In genomic region chr7:55706451-55707195, GRCh38 we compare ENCODE assay signal across 6 cellular contexts.
DNase-seq lines count a peak whose midpoint lies in the region; ATAC-seq, FAIRE-seq and TF ChIP-seq lines count a peak whose summit lies in the region.
"Not testable (repeated sequence)": the region's sequence is repeated elsewhere in the genome, so short reads cannot be mapped to it uniquely, and the experiment has no call there.

No MANE protein-coding gene starts in this region.

- TF ChIP-seq RAD21 in K562 (CRISPR knock-in tag; conservative IDR thresholded peaks at IDR 0.05 in 1 of 2, IDR thresholded peaks at IDR 0.05 in 1 of 2) = not testable (repeated sequence)

- H3K36me3 ChIP-seq in GM23248 (ENCODE audit: low read depth); K562 (ENCODE audit: control insufficient read depth, insufficient read depth, low read length); osteoblast (ENCODE audit: insufficient read depth, low read length): not testable (repeated sequence)

- H3K4me2 ChIP-seq in GM23248 (ENCODE audit: unreplicated experiment) = peak overlapping the region; percentile 39
- H3K4me2 ChIP-seq in K562 (ENCODE audit: insufficient read depth, low read length); osteoblast (ENCODE audit: insufficient read depth, low read length): not testable (repeated sequence)

- not testable (repeated sequence) for H3K4me3 ChIP-seq in GM23248; K562; osteoblast (ENCODE audit: insufficient read depth, low read length)

- FAIRE-seq in K562 (lab: Jason Lieb, UNC) = not testable (repeated sequence)
- peak; percentile 77 for FAIRE-seq in urothelium cell line (lab: Jason Lieb, UNC)

- H3F3A ChIP-seq in GM23248 (ENCODE audit: insufficient read depth) = peaks cover 14% of the 10 kb centered on the region; the same call in 1 of the 2 replicates

- CTCF ChIA-PET in K562 (lab: Yijun Ruan, JAX; ENCODE audit: low intra/inter-chr PET ratio) = not testable (repeated sequence)

- H3K27ac ChIP-seq in GM23248 = peak overlapping the region; percentile 71
- H3K27ac ChIP-seq in K562 (ENCODE audit: extremely low read depth, low read depth, low read length); osteoblast (ENCODE audit: low read depth, low read length): not testable (repeated sequence)
- H3K27ac ChIP-seq in foreskin keratinocyte = peak overlapping the region; percentile 90

- H3K9me2 ChIP-seq in GM23248 (ENCODE audit: insufficient read depth) = not testable (repeated sequence)

- H3K9me1 ChIP-seq in K562 (ENCODE audit: control insufficient read depth, insufficient read depth, low read length) = not testable (repeated sequence)

- not testable (repeated sequence) for H3K79me2 ChIP-seq in GM23248 (ENCODE audit: insufficient read depth); K562 (ENCODE audit: control insufficient read depth, insufficient read depth, low read length); osteoblast (ENCODE audit: insufficient read depth, low read length)

- TF ChIP-seq EP300 in K562 (IDR thresholded peaks at IDR 0.05; ENCODE audit: low read length) = not testable (repeated sequence)

- not testable (repeated sequence) for H4K20me1 ChIP-seq in GM23248 (ENCODE audit: insufficient read depth); K562 (replicated peaks; ENCODE audit: control insufficient read depth, insufficient read depth, low read length); osteoblast (ENCODE audit: insufficient read depth, low read length)

- H3K4me1 ChIP-seq in GM23248 (ENCODE audit: insufficient read depth) = peaks cover 17% of the 10 kb centered on the region
- H3K4me1 ChIP-seq in K562 (replicated peaks in 1 of 2; ENCODE audit: control insufficient read depth in 2 of 2, insufficient read depth in 2 of 2, low read length in 2 of 2); osteoblast (ENCODE audit: insufficient read depth, low read length): not testable (repeated sequence)
- H3K4me1 ChIP-seq in foreskin keratinocyte = peaks cover 12% of the 10 kb centered on the region

- in situ Hi-C loops in GM23248 (cut with MboI); K562 (cut with MboI): not testable (repeated sequence)

- intact Hi-C loops in K562 (cut with micrococcal nuclease) = not testable (repeated sequence)

- POLR2A ChIA-PET in K562 (lab: Yijun Ruan, JAX) = not testable (repeated sequence)

- WGBS in GM23248 (ENCODE audit: low coverage in 1 of 2, low lambda C conversion rate in 2 of 2, missing lambda C conversion rate in 2 of 2), 2 experiments = 78 to 86% methylated on average over 5 of the region's 5 CpGs
- 25% methylated on average over 5 of the region's 5 CpGs for WGBS in K562 (ENCODE audit: insufficient coverage, low coverage, missing lambda C conversion rate)

- not testable (repeated sequence) for H3K9me3 ChIP-seq in GM23248 (ENCODE audit: low read depth); K562 (replicated peaks; ENCODE audit: control insufficient read depth, insufficient read depth, low read depth, low read length); osteoblast (ENCODE audit: low read depth, low read length)

- 0 out of 2 replicates have a peak overlapping the region, but pooled peaks have one; percentile 17 for H3K9ac ChIP-seq in GM23248
- H3K9ac ChIP-seq in K562 (ENCODE audit: insufficient read depth in 1 of 2, low read depth in 2 of 2, low read length in 2 of 2) = not testable (repeated sequence)

- TF ChIP-seq POLR2A in K562 (conservative IDR thresholded peaks at IDR 0.05) = not testable (repeated sequence)

- DNase-seq in GM23248; K562 (ENCODE audit: extremely low read depth in 1 of 4, low spot score in 3 of 4); foreskin keratinocyte; urothelium cell line (ENCODE audit: low spot score): not testable (repeated sequence)
- DNase-seq in osteoblast (ENCODE audit: insufficient read length, low spot score, missing footprints) = peak; percentile 25

- not testable (repeated sequence) for TF ChIP-seq CTCF in K562 (IDR thresholded peaks at IDR 0.05 in 2 of 3, conservative IDR thresholded peaks at IDR 0.05 in 1 of 3; ENCODE audit: insufficient read depth in 2 of 3, low read depth in 1 of 3, low read length in 3 of 3); foreskin keratinocyte (conservative IDR thresholded peaks at IDR 0.05); osteoblast (IDR thresholded peaks at IDR 0.05; ENCODE audit: extremely low read depth, low read depth, low read length)

- H3K27me3 ChIP-seq in GM23248 (replicated peaks; ENCODE audit: insufficient read depth); K562 (ENCODE audit: control insufficient read depth in 2 of 2, insufficient read depth in 2 of 2, low read length in 2 of 2); foreskin keratinocyte; osteoblast (ENCODE audit: insufficient read depth, low read length): not testable (repeated sequence)

- ATAC-seq in SK-N-SH treated with all-trans-retinoic acid at 6 μM for 48 hours (peak; percentile 26; the same call in 2 of the 3 replicates), K562 (peak; percentile 54), foreskin keratinocyte (peak; percentile 4)

- not testable (repeated sequence) for H2AFZ ChIP-seq in GM23248; K562 (ENCODE audit: low read depth, low read length); osteoblast (ENCODE audit: low read length)

- BruUV-seq in K562 (replicated peaks; lab: Mats Ljungman, UMichigan) = not testable (repeated sequence)

TF ChIP-seq in K562, 482 proteins besides CTCF, POLR2A, EP300 and RAD21:
- TF ChIP-seq ZNF512 (tag; IDR thresholded peaks at IDR 0.05) = peak; percentile 42; the same call in 1 of the 2 replicates
- 0 out of 2 replicates have a peak, but pooled peaks have one; percentile 44 for TF ChIP-seq THRB (CRISPR knock-in tag; conservative IDR thresholded peaks at IDR 0.05)
- 0 out of 2 replicates have a peak, but pooled peaks have one; percentile 49 for TF ChIP-seq ZBTB26 (CRISPR knock-in tag; IDR thresholded peaks at IDR 0.05)
- TF ChIP-seq OTX1 (CRISPR knock-in tag; IDR thresholded peaks at IDR 0.05) = 0 out of 2 replicates have a peak, but pooled peaks have one; percentile 41

Comparison
In these comparisons a context has a peak if more than half of its experiments do, and no peak if none do; other contexts are left out.
1. ATAC-seq: peak in every context shown above with its lines; median percentile 54 in K562; 26 in SK-N-SH treated with all-trans-retinoic acid at 6 μM for 48 hours; 4 in foreskin keratinocyte.